17 cellular contexts compared by ENCODE assay signal in the genomic region with DNA sequence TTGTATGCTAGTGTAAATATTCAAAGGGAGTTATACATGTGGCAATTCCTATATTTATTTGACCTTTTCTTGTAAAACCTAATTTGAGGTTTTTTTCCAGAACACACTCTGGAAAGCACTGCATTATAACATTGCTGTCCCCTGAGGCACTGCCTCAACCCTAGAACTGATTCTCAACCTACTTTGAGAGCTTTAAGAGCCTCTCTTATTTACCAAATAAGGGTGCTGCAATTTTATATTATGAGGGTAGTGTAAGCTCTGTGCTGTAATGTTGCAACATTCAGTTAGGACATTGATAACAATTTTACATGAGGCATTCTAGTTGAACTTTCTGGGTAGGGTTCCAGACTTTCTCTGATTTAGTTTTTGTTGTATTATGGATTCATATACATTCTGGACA.
DNase-seq lines count a peak whose midpoint lies in the region; ATAC-seq, FAIRE-seq and TF ChIP-seq lines count a peak whose summit lies in the region.
"Had no signal": no experiment of that assay in that cellular context is flagged by ENCODE, and none has a peak within 500 bp of the region (broad histone marks: within the 10 kb centered on the region; RNA-seq: fewer than 3 reads in every experiment).

No MANE protein-coding gene starts in this region.

- H3K79me2 ChIP-seq in HepG2 (ENCODE audit: insufficient read depth, low read length): no peaks in the 10 kb centered on the region

- no peak for FAIRE-seq in HepG2 (lab: Jason Lieb, UNC)
- FAIRE-seq: GM12892, H1 had no signal

- no TSS peak for BruUV-seq in HepG2 (replicated peaks; lab: Mats Ljungman, UMichigan)

- H3K4me2 ChIP-seq in HepG2 (ENCODE audit: low read depth, low read length): no peak overlapping the region
- H3K4me2 ChIP-seq: BLaER1 had no signal

- in situ Hi-C loops in HepG2 (cut with HindIII; ENCODE audit: extremely low pct_ligation_motif_present, low pct_unique_long_range_greater_than_20kb): no loop called here

- intact Hi-C loops in HepG2 (cut with micrococcal nuclease; ENCODE audit: unreplicated experiment) (no loop called here), sciatic nerve (cut with DNase I) (no loop called here), upper lobe of right lung (cut with DNase I) (no loop called here)

- H3K9me3 ChIP-seq in liver (ENCODE audit: control insufficient read depth in 4 of 4, low read length in 3 of 4): no peaks in the 10 kb centered on the region
- H3K9me3 ChIP-seq in HepG2 (ENCODE audit: low read length): peaks cover 96% of the 10 kb centered on the region
- H3K9me3 ChIP-seq in upper lobe of right lung: no peaks in the 10 kb centered on the region
- H3K9me3 ChIP-seq: BLaER1, HAP-1 had no signal

- ATAC-seq in HepG2: no peak
- ATAC-seq in sciatic nerve: peak; percentile 56
- ATAC-seq in upper lobe of right lung: peak; percentile 50
- ATAC-seq in omental fat pad (ENCODE audit: low FRiP score): no peak

- H3K27ac ChIP-seq in liver (ENCODE audit: low read depth in 1 of 2, low read length in 2 of 2) (peak overlapping the region; percentile 5 to 57), HepG2 (ENCODE audit: extremely low read length, insufficient read depth, low read length) (no peak overlapping the region), upper lobe of right lung (no peak overlapping the region)
- H3K27ac ChIP-seq: BLaER1 had no signal

- H3K36me3 ChIP-seq in liver (ENCODE audit: control insufficient read depth in 4 of 4, insufficient read depth in 3 of 4, low read depth in 1 of 4, low read length in 3 of 4): no peaks in the 10 kb centered on the region
- H3K36me3 ChIP-seq in HepG2 (replicated peaks in 1 of 2; ENCODE audit: control insufficient read depth in 1 of 2, insufficient read depth in 2 of 2, low read length in 2 of 2): no peaks in the 10 kb centered on the region
- H3K36me3 ChIP-seq in upper lobe of right lung: no peaks in the 10 kb centered on the region
- H3K36me3 ChIP-seq: BLaER1, HAP-1 had no signal

- H3K27me3 ChIP-seq in liver (ENCODE audit: control insufficient read depth in 4 of 4, insufficient read depth in 4 of 4, low read length in 3 of 4): no peaks in the 10 kb centered on the region
- no peaks in the 10 kb centered on the region for H3K27me3 ChIP-seq in HepG2 (ENCODE audit: control insufficient read depth in 1 of 2, insufficient read depth in 2 of 2, low read length in 2 of 2)
- H3K27me3 ChIP-seq in upper lobe of right lung: no peaks in the 10 kb centered on the region
- H3K27me3 ChIP-seq: BLaER1 had no signal

- no peak for TF ChIP-seq CTCF in liver (IDR thresholded peaks at IDR 0.05; ENCODE audit: low read depth, low read length, missing input control)
- no peak for TF ChIP-seq CTCF in HepG2 (CRISPR knock-in tag; IDR thresholded peaks at IDR 0.05)
- no peak for TF ChIP-seq CTCF in fibroblast of villous mesenchyme (IDR thresholded peaks at IDR 0.05; ENCODE audit: insufficient read depth, low read depth, low read length)
- no peak for TF ChIP-seq CTCF in upper lobe of right lung (IDR thresholded peaks at IDR 0.05)
- TF ChIP-seq CTCF in omental fat pad (IDR thresholded peaks at IDR 0.05): no peak

- H3K9ac ChIP-seq in liver (ENCODE audit: low read depth in 1 of 2, low read length in 2 of 2) (no peak overlapping the region), HepG2 (ENCODE audit: insufficient read depth, low read depth, low read length) (no peak overlapping the region)
- H3K9ac ChIP-seq: BLaER1 had no signal

- no peaks in the 10 kb centered on the region for H4K20me1 ChIP-seq in HepG2 (ENCODE audit: insufficient read depth, low read length)
- H4K20me1 ChIP-seq: BLaER1 had no signal

- POLR2A ChIA-PET in HepG2 (lab: Yijun Ruan, JAX): no interaction called here

- H3K4me1 ChIP-seq in liver (ENCODE audit: control insufficient read depth in 4 of 4, insufficient read depth in 4 of 4, low read length in 3 of 4) (peaks cover 6 to 48% (median 30%) of the 10 kb centered on the region in 4 donors), HepG2 (ENCODE audit: insufficient read depth, low read length) (no peaks in the 10 kb centered on the region), upper lobe of right lung (no peaks in the 10 kb centered on the region)
- H3K4me1 ChIP-seq: BLaER1 had no signal

- CTCF ChIA-PET in HepG2 (lab: Yijun Ruan, JAX; ENCODE audit: low intra/inter-chr PET ratio, low total read pairs): no interaction called here

- TF ChIP-seq EP300 in HepG2 (IDR thresholded peaks at IDR 0.05; ENCODE audit: low read depth in 2 of 2, low read length in 2 of 2): no peak
- TF ChIP-seq EP300 in HepG2 (CRISPR knock-in tag; IDR thresholded peaks at IDR 0.05; ENCODE audit: borderline replicate concordance): no peak

- TF ChIP-seq RAD21 in liver (IDR thresholded peaks at IDR 0.05) (no peak), HepG2 (CRISPR knock-in tag; IDR thresholded peaks at IDR 0.05) (no peak)

- H2AFZ ChIP-seq in HepG2 (ENCODE audit: low read length): no peak overlapping the region

- no peak for TF ChIP-seq POLR2A in HepG2 (IDR thresholded peaks at IDR 0.05; ENCODE audit: insufficient read depth in 1 of 2, low read depth in 2 of 2, low read length in 2 of 2)

- DNase-seq in HepG2 (ENCODE audit: low spot score) (no peak), fibroblast of villous mesenchyme (ENCODE audit: low read depth) (peak; percentile 2), sciatic nerve (ENCODE audit: low spot score) (no peak), upper lobe of right lung (no peak), SHP77 (lab: John Stamatoyannopoulos, UW) (no peak), omental fat pad (ENCODE audit: low spot score) (no peak), NCI-H128 (lab: John Stamatoyannopoulos, UW; ENCODE audit: unreplicated experiment) (no peak)
- DNase-seq: 8988T; CD4-positive, alpha-beta memory T cell; DMS153; DMS79; GDM1 had no signal

- H3K4me3 ChIP-seq in liver (ENCODE audit: low read depth in 1 of 3, low read length in 3 of 3) (no peak overlapping the region), HepG2 (replicated peaks in 1 of 3; ENCODE audit: insufficient read depth in 1 of 3, low read depth in 2 of 3, low read length in 3 of 3) (no peak overlapping the region), fibroblast of villous mesenchyme (ENCODE audit: low read depth, low read length) (no peak overlapping the region), upper lobe of right lung (no peak overlapping the region)
- H3K4me3 ChIP-seq: BLaER1, HAP-1 had no signal

TF ChIP-seq in liver, 16 proteins besides CTCF, POLR2A, EP300 and RAD21:
- TF ChIP-seq JUND (IDR thresholded peaks at IDR 0.05): no peak
- TF ChIP-seq FOXA1 (IDR thresholded peaks at IDR 0.05): no peak
- TF ChIP-seq SP1 (IDR thresholded peaks at IDR 0.05): peak; percentile 54
- peak; percentile 23 to 36 for TF ChIP-seq RXRA (IDR thresholded peaks at IDR 0.05)
- no peak for TF ChIP-seq GABPA (IDR thresholded peaks at IDR 0.05 in 1 of 2, conservative IDR thresholded peaks at IDR 0.05 in 1 of 2)
- no peak for TF ChIP-seq ZBTB33 (IDR thresholded peaks at IDR 0.05)
- peak in 1 of 2 donors; percentile 37 for TF ChIP-seq HNF4A (conservative IDR thresholded peaks at IDR 0.05)
- no peak for TF ChIP-seq FOXA2 (IDR thresholded peaks at IDR 0.05)

TF ChIP-seq in HepG2, 621 proteins besides CTCF, POLR2A, EP300 and RAD21:
- TF ChIP-seq SIX1 (CRISPR knock-in tag; IDR thresholded peaks at IDR 0.05; ENCODE audit: borderline replicate concordance): no peak

Comparison
In these comparisons a context has a peak if more than half of its experiments do, and no peak if none do; other contexts are left out.
1. H3K27ac ChIP-seq: peak in liver (2 of 2); none in HepG2 (single experiment) and upper lobe of right lung (single experiment).
2. ATAC-seq: peak in sciatic nerve (single experiment) and upper lobe of right lung (single experiment); none in HepG2 (single experiment) and omental fat pad (single experiment).